Comparison of ENCODE assay signal across 12 cellular contexts in genomic region chr17:44216173-44216572, GRCh38. TPM values are rescaled to one million over a fixed set of nuclear protein-coding genes. Genes with fewer than 3 reads are reported as not detected.
DNase-seq lines count a peak whose midpoint lies in the region; ATAC-seq, FAIRE-seq and TF ChIP-seq lines count a peak whose summit lies in the region.
"Had no signal": no experiment of that assay in that cellular context is flagged by ENCODE, and none has a peak within 500 bp of the region (broad histone marks: within the 10 kb centered on the region; RNA-seq: fewer than 3 reads in every experiment).

No MANE protein-coding gene starts in this region.

- H3K4me1 ChIP-seq in DND-41 (ENCODE audit: insufficient read depth, low read length), result peaks cover 31% of the 10 kb centered on the region

- H3K27me3 ChIP-seq in DND-41 (ENCODE audit: insufficient read depth, low read length, poor library complexity), result no peaks in the 10 kb centered on the region

- H3K27me3 Mint-ChIP-seq in T-helper 2 cell treated with Interferon-gamma antibody and Interleukin-4, amounts not matched to agents 5 μg/mL and 100 μg/mL, for 36 hours (ENCODE audit: low read depth), result no peaks in the 10 kb centered on the region
- no peaks in the 10 kb centered on the region for H3K27me3 Mint-ChIP-seq in naive thymus-derived CD8-positive, alpha-beta T cell

- peaks cover 54% of the 10 kb centered on the region for H3K79me2 ChIP-seq in DND-41 (ENCODE audit: insufficient read depth, low read length)

- H2AFZ ChIP-seq in DND-41 (ENCODE audit: low read depth, low read length), result no peak overlapping the region

- peaks cover 28% of the 10 kb centered on the region for H3K4me1 Mint-ChIP-seq in T-helper 2 cell treated with Interferon-gamma antibody and Interleukin-4, amounts not matched to agents 5 μg/mL and 100 μg/mL, for 36 hours (ENCODE audit: low read depth)
- H3K4me1 Mint-ChIP-seq in naive thymus-derived CD8-positive, alpha-beta T cell, result peaks cover 40 to 66% (median 64%) of the 10 kb centered on the region in 4 donors

- POLR2A ChIA-PET in naive thymus-derived CD8-positive, alpha-beta T cell (lab: Charles Lee), result interaction anchor here (0.6 to 20.4 kb wide), 22 partner anchors 6 to 932 kb away, joined by 3 to 445 read pairs (median 4); partner anchors contain the start of genes ATXN7L3, GRN, HDAC5 and HEXIM1

- H3K9me3 ChIP-seq in DND-41 (ENCODE audit: insufficient read depth, low read length, severe bottlenecking), result no peaks in the 10 kb centered on the region

- H3K9ac ChIP-seq in DND-41 (ENCODE audit: low read depth, low read length), result peak overlapping the region; percentile 75

- TF ChIP-seq CTCF in DND-41 (IDR thresholded peaks at IDR 0.05; ENCODE audit: borderline replicate concordance, extremely low read depth, low read length, poor library complexity, severe bottlenecking), result no peak

- peaks cover 39% of the 10 kb centered on the region for H4K20me1 ChIP-seq in DND-41 (ENCODE audit: insufficient read depth, low read length)

- H3K27ac ChIP-seq in DND-41 (ENCODE audit: low read length), result peak overlapping the region; percentile 91

- peak overlapping the region in 1 of 2 experiments; percentile 75; a peak in 1 of 4 replicates for H3K4me3 ChIP-seq in DND-41 (ENCODE audit: low read depth in 1 of 2, low read length in 2 of 2)

- H3K9me3 Mint-ChIP-seq in T-helper 2 cell treated with Interferon-gamma antibody and Interleukin-4, amounts not matched to agents 5 μg/mL and 100 μg/mL, for 36 hours, result no peaks in the 10 kb centered on the region
- H3K9me3 Mint-ChIP-seq in naive thymus-derived CD8-positive, alpha-beta T cell, result no peaks in the 10 kb centered on the region

- FAIRE-seq in GM19239 (lab: Jason Lieb, UNC), result peak; percentile 93
- FAIRE-seq: keratinocyte had no signal

- peak overlapping the region; percentile 80 for H3K27ac Mint-ChIP-seq in T-helper 2 cell treated with Interferon-gamma antibody and Interleukin-4, amounts not matched to agents 5 μg/mL and 100 μg/mL, for 36 hours
- peak overlapping the region; percentile 92 to 99 (median 98) for H3K27ac Mint-ChIP-seq in naive thymus-derived CD8-positive, alpha-beta T cell

- peak overlapping the region; percentile 98 for H3K4me3 Mint-ChIP-seq in T-helper 2 cell treated with Interferon-gamma antibody and Interleukin-4, amounts not matched to agents 5 μg/mL and 100 μg/mL, for 36 hours
- peak overlapping the region; percentile 85 to 100 (median 90) for H3K4me3 Mint-ChIP-seq in naive thymus-derived CD8-positive, alpha-beta T cell

- peaks cover 61% of the 10 kb centered on the region for H3K36me3 Mint-ChIP-seq in T-helper 2 cell treated with Interferon-gamma antibody and Interleukin-4, amounts not matched to agents 5 μg/mL and 100 μg/mL, for 36 hours (ENCODE audit: low read depth)
- H3K36me3 Mint-ChIP-seq in naive thymus-derived CD8-positive, alpha-beta T cell, result peaks cover 10 to 40% (median 23%) of the 10 kb centered on the region in 3 donors

- no peak for ATAC-seq in DND-41 (ENCODE audit: insufficient read depth, low read depth)
- ATAC-seq in naive thymus-derived CD8-positive, alpha-beta T cell, result peak; percentile 13 to 36

- peaks cover 65% of the 10 kb centered on the region for H3K36me3 ChIP-seq in DND-41 (ENCODE audit: insufficient read depth, low read length)

- H3K4me2 ChIP-seq in DND-41 (ENCODE audit: insufficient read depth, low read length), result peak overlapping the region; percentile 81; the same call in 1 of the 2 replicates

- peak; percentile 53 for DNase-seq in DND-41
- DNase-seq in GM19239 (ENCODE audit: insufficient read length, low spot score), result peak; percentile 62
- no peak for DNase-seq in T-helper 2 cell treated with Interferon-gamma antibody and Interleukin-4, amounts not matched to agents 5 μg/mL and 100 μg/mL, for 36 hours (ENCODE audit: low spot score)
- DNase-seq in naive thymus-derived CD8-positive, alpha-beta T cell, result peak in 9 of 10 donors; percentile 52 to 88 (median 68)
- DNase-seq in NCI-H1105 (lab: John Stamatoyannopoulos, UW), result no peak
- no peak for DNase-seq in COLO829 (ENCODE audit: low spot score)
- no peak for DNase-seq in NCI-H524 (lab: John Stamatoyannopoulos, UW)
- DNase-seq: activated CD8-positive, alpha-beta memory T cell treated with anti-CD3 and anti-CD28 coated beads, Interleukin-2, amount 50 U/mL, for 4 hours; Kasumi-1; NCI-H526 treated with DMSO at 0.1 percent for 48 hours had no signal

RNA-seq across cellular contexts. Expression of gene UBTF, which starts 3.3 kb away (rescaled TPM):
- total RNA-seq in naive thymus-derived CD8-positive, alpha-beta T cell, result 100 to 1,000 TPM; 348 to 362 TPM
- polyA plus RNA-seq in naive thymus-derived CD8-positive, alpha-beta T cell, result 10 to 100 TPM; 41.5 to 94.2 (median 73.3) TPM

RNA-seq across cellular contexts. Expression of gene ATXN7L3, which starts 16.5 kb away (rescaled TPM):
- total RNA-seq in naive thymus-derived CD8-positive, alpha-beta T cell, result 100 to 1,000 TPM; 125 TPM
- polyA plus RNA-seq in naive thymus-derived CD8-positive, alpha-beta T cell, result 10 to 100 TPM in 2 of 3 donors, 1 to 10 TPM in 1; 9.3 to 14.2 (median 10.6) TPM

RNA-seq across cellular contexts. Expression of gene TMUB2, which starts 29.4 kb away (rescaled TPM):
- 10 to 100 TPM; 45.8 to 50.5 TPM for total RNA-seq in naive thymus-derived CD8-positive, alpha-beta T cell
- polyA plus RNA-seq in naive thymus-derived CD8-positive, alpha-beta T cell, result 10 to 100 TPM; 22.1 to 30.2 (median 25.5) TPM

RNA-seq across cellular contexts. Expression of gene ASB16, which starts 45.7 kb away (rescaled TPM):
- total RNA-seq in naive thymus-derived CD8-positive, alpha-beta T cell, result not detected
- under 1 TPM in 1 of 3 donors, not detected in 2; 0.09 TPM for polyA plus RNA-seq in naive thymus-derived CD8-positive, alpha-beta T cell
- total RNA-seq: H4 had no signal
- polyA plus RNA-seq: keratinocyte had no signal

RNA-seq across cellular contexts. Expression of gene SLC4A1, which starts 51.8 kb away (rescaled TPM):
- total RNA-seq in naive thymus-derived CD8-positive, alpha-beta T cell, result not detected
- polyA plus RNA-seq in naive thymus-derived CD8-positive, alpha-beta T cell, result not detected
- total RNA-seq: H4 had no signal
- polyA plus RNA-seq: keratinocyte had no signal

Comparison
In these comparisons a context has a peak if more than half of its experiments do, and no peak if none do; other contexts are left out.
1. DNase-seq: peak in DND-41 (single experiment), GM19239 (single experiment) and naive thymus-derived CD8-positive, alpha-beta T cell (9 of 10); none in T-helper 2 cell treated with Interferon-gamma antibody and Interleukin-4, amounts not matched to agents 5 μg/mL and 100 μg/mL, for 36 hours (single experiment), NCI-H1105 (single experiment), COLO829 (single experiment) and NCI-H524 (0 of 2).